Comparison of ENCODE assay signal across 9 cellular contexts in the genomic region with DNA sequence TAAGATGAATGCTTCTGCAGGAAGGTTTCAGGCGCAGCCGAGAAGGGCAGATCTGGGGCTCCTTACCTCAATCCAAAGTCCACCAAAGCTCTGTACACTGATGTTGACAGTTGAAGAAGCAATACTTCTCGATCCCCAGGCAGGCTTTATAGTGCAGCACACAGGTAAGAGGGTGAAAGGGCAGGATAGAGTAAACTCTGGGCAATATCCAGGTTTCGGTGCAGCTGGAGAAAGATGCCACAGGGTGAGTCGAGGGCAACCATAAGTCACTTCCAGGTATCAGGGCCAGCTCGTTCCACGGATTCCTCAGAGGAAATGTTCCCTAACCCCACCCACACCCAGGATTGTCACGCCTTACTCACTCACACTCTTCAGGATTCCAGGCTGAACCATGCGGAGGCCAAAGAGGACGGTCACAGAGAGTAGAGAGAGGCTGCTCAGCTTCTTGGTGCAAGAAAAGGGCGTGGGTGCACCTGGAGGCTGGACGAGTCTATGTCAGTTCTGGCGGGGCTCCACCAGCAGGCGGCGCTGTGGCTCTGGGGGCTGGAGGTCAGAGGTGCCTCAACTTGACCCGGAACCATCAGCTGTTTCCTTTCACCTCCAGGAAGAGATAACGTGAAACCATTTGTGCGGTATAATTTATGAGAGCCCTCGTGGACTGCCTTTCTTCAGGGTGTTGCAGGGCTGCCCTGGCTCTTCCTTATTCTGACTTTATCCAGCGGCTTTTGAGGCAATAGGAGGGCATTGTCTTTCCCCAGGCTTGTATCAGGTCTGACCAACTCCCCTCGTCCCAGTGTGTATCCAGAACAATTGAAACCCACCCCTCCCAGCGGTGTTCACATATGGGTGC. TPM values are rescaled to one million over a fixed set of nuclear protein-coding genes. Genes with fewer than 3 reads are reported as not detected.
DNase-seq lines count a peak whose midpoint lies in the region; ATAC-seq and TF ChIP-seq lines count a peak whose summit lies in the region.
"Had no signal": no experiment of that assay in that cellular context is flagged by ENCODE, and none has a peak within 500 bp of the region (broad histone marks: within the 10 kb centered on the region; RNA-seq: fewer than 3 reads in every experiment).

No MANE protein-coding gene starts in this region.

- peak; percentile 88 for TF ChIP-seq CTCF in DOHH2 (IDR thresholded peaks at IDR 0.05; ENCODE audit: low read depth, low read length, poor library complexity, severe bottlenecking)
- peak; percentile 69 for TF ChIP-seq CTCF in upper lobe of right lung (IDR thresholded peaks at IDR 0.05)

- peak; percentile 81 for DNase-seq in LoVo (ENCODE audit: low spot score)
- DNase-seq in activated CD4-positive, alpha-beta T cell treated with anti-CD3 and anti-CD28 coated beads for 4 hours = peak; percentile 5 to 35
- peak; percentile 28 to 48 (median 35) for DNase-seq in effector memory CD8-positive, alpha-beta T cell
- peak in 7 of 10 donors; percentile 8 to 34 (median 21) for DNase-seq in naive thymus-derived CD8-positive, alpha-beta T cell
- peak; percentile 90 for DNase-seq in upper lobe of right lung

- H3K9me3 ChIP-seq in DOHH2 (ENCODE audit: control insufficient read depth, insufficient read depth, low read length) = no peaks in the 10 kb centered on the region
- H3K9me3 ChIP-seq in upper lobe of right lung = no peaks in the 10 kb centered on the region

- H3K27ac ChIP-seq in DOHH2 (ENCODE audit: low read depth, low read length) (no peak overlapping the region), upper lobe of right lung (no peak overlapping the region)

- H3K79me2 ChIP-seq in DOHH2 (ENCODE audit: control insufficient read depth, low read length) = no peaks in the 10 kb centered on the region

- H3K4me2 ChIP-seq in DOHH2 (ENCODE audit: low read length) = peak overlapping the region; percentile 18; the same call in 1 of the 2 replicates

- H3K4me1 Mint-ChIP-seq in effector memory CD8-positive, alpha-beta T cell (ENCODE audit: low read depth in 2 of 2) = no peaks in the 10 kb centered on the region
- no peaks in the 10 kb centered on the region for H3K4me1 Mint-ChIP-seq in naive thymus-derived CD8-positive, alpha-beta T cell

- no peak overlapping the region for H3K27ac Mint-ChIP-seq in effector memory CD8-positive, alpha-beta T cell
- H3K27ac Mint-ChIP-seq in naive thymus-derived CD8-positive, alpha-beta T cell = no peak overlapping the region

- H3K9me2 ChIP-seq in DOHH2 (replicated peaks; ENCODE audit: control insufficient read depth, low read length) = no peaks in the 10 kb centered on the region

- no peaks in the 10 kb centered on the region for H4K20me1 ChIP-seq in DOHH2 (ENCODE audit: control insufficient read depth, insufficient read depth, low read depth, low read length)

- H3K27me3 ChIP-seq in DOHH2 (ENCODE audit: control insufficient read depth, low read length) (peaks cover 4% of the 10 kb centered on the region; the same call in 1 of the 2 replicates), upper lobe of right lung (peaks cover 4% of the 10 kb centered on the region)

- H3K4me1 ChIP-seq in DOHH2 (ENCODE audit: control insufficient read depth, low read length) (no peaks in the 10 kb centered on the region; the same call in 1 of the 2 replicates), upper lobe of right lung (no peaks in the 10 kb centered on the region)

- H3K27me3 Mint-ChIP-seq in effector memory CD8-positive, alpha-beta T cell = peaks cover 13 to 14% of the 10 kb centered on the region in 2 donors
- H3K27me3 Mint-ChIP-seq in naive thymus-derived CD8-positive, alpha-beta T cell = peaks cover 3 to 17% (median 11%) of the 10 kb centered on the region in 5 donors

- H3K36me3 ChIP-seq in DOHH2 (ENCODE audit: control insufficient read depth, low read length) (no peaks in the 10 kb centered on the region), upper lobe of right lung (no peaks in the 10 kb centered on the region)

- intact Hi-C loops in upper lobe of right lung (cut with DNase I) = no loop called here

- H3K4me3 Mint-ChIP-seq in effector memory CD8-positive, alpha-beta T cell = no peak overlapping the region
- H3K4me3 Mint-ChIP-seq in naive thymus-derived CD8-positive, alpha-beta T cell = no peak overlapping the region

- ATAC-seq in effector memory CD8-positive, alpha-beta T cell (replicated peaks) = peak; percentile 32
- ATAC-seq in naive thymus-derived CD8-positive, alpha-beta T cell = no peak
- peak; percentile 94 for ATAC-seq in upper lobe of right lung
- no peak for ATAC-seq in GM21723 (IDR thresholded peaks at IDR 0.05; ENCODE audit: unreplicated experiment)
- no peak for ATAC-seq in HG03196 (IDR thresholded peaks at IDR 0.05; ENCODE audit: unreplicated experiment)

- no peaks in the 10 kb centered on the region for H3K9me3 Mint-ChIP-seq in effector memory CD8-positive, alpha-beta T cell
- peaks cover 0 to 8% (median 0%) of the 10 kb centered on the region in 9 donors for H3K9me3 Mint-ChIP-seq in naive thymus-derived CD8-positive, alpha-beta T cell

- no peaks in the 10 kb centered on the region for H3K36me3 Mint-ChIP-seq in effector memory CD8-positive, alpha-beta T cell (ENCODE audit: insufficient read depth)
- peaks cover 0 to 7% (median 2%) of the 10 kb centered on the region in 3 donors for H3K36me3 Mint-ChIP-seq in naive thymus-derived CD8-positive, alpha-beta T cell

- POLR2A ChIA-PET in naive thymus-derived CD8-positive, alpha-beta T cell (lab: Charles Lee) = no interaction called here

- H3K4me3 ChIP-seq in DOHH2 (ENCODE audit: low read length) = no peak overlapping the region
- H3K4me3 ChIP-seq in upper lobe of right lung = no peak overlapping the region

- no peaks in the 10 kb centered on the region for H3F3A ChIP-seq in DOHH2 (ENCODE audit: control insufficient read depth, insufficient read depth)

RNA-seq across cellular contexts. Expression of a gene that starts 14.4 kb away (rescaled TPM):
- not detected for total RNA-seq in naive thymus-derived CD8-positive, alpha-beta T cell
- not detected for polyA plus RNA-seq in naive thymus-derived CD8-positive, alpha-beta T cell
- total RNA-seq in upper lobe of right lung = 1.8 TPM
- total RNA-seq: T-helper 2 cell treated with Interferon-gamma antibody and Interleukin-4, amounts not matched to agents 100 ng/mL and 5 ng/mL, for 36 hours had no signal

RNA-seq across cellular contexts. Expression of a gene that starts 23.7 kb away (rescaled TPM):
- total RNA-seq in naive thymus-derived CD8-positive, alpha-beta T cell = not detected
- polyA plus RNA-seq in naive thymus-derived CD8-positive, alpha-beta T cell = not detected
- total RNA-seq in upper lobe of right lung = 1.3 TPM
- total RNA-seq: T-helper 2 cell treated with Interferon-gamma antibody and Interleukin-4, amounts not matched to agents 100 ng/mL and 5 ng/mL, for 36 hours had no signal

RNA-seq across cellular contexts. Expression of a gene that starts 36.0 kb away (rescaled TPM):
- not detected for total RNA-seq in naive thymus-derived CD8-positive, alpha-beta T cell
- not detected for polyA plus RNA-seq in naive thymus-derived CD8-positive, alpha-beta T cell
- total RNA-seq in upper lobe of right lung = 4.1 TPM
- total RNA-seq: T-helper 2 cell treated with Interferon-gamma antibody and Interleukin-4, amounts not matched to agents 100 ng/mL and 5 ng/mL, for 36 hours had no signal

RNA-seq across cellular contexts. Expression of a gene that starts 37.7 kb away (rescaled TPM):
- not detected for total RNA-seq in naive thymus-derived CD8-positive, alpha-beta T cell
- polyA plus RNA-seq in naive thymus-derived CD8-positive, alpha-beta T cell = not detected
- total RNA-seq in upper lobe of right lung = 1.6 TPM

Comparison
In these comparisons a context has a peak if more than half of its experiments do, and no peak if none do; other contexts are left out.
1. DNase-seq: peak in every context shown above with its lines; median percentile 90 in upper lobe of right lung; 81 in LoVo; 35 in effector memory CD8-positive, alpha-beta T cell; 21 in naive thymus-derived CD8-positive, alpha-beta T cell; 20 in activated CD4-positive, alpha-beta T cell treated with anti-CD3 and anti-CD28 coated beads for 4 hours.
2. ATAC-seq: peak in effector memory CD8-positive, alpha-beta T cell (single experiment) and upper lobe of right lung (single experiment); none in naive thymus-derived CD8-positive, alpha-beta T cell (0 of 2), GM21723 (single experiment) and HG03196 (single experiment).